ENCODE assay signal across 31 cellular contexts in the genomic region with DNA sequence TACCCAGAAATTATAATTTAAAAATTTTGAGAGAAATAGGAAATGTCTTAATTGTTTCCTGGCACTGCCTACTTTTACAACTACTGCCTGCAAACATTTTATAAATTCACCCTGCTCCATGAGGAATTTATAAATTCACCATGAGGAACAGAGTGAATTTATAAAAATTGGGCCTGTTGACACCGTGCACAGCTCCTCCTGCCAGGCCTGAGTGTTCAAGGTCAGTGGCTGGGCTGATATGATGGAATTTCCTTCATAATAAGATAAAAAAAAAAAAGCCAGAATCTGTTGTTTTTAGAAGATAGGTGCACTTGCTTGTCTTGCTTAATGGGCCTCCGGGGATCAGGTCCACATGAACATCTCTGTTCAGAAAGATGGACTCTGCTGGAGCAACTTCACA.
"Had no signal": no experiment of that assay in that cellular context is flagged by ENCODE, and none has a peak within 500 bp of the region (broad histone marks: within the 10 kb centered on the region; RNA-seq: fewer than 3 reads in every experiment).

No MANE protein-coding gene starts in this region.

- DNase-seq: activated CD4-positive, alpha-beta memory T cell treated with anti-CD3 and anti-CD28 coated beads, Interleukin-2, amount 10 ng/mL, durations not matched to agents 7 days and 5 days; activated CD4-positive, alpha-beta T cell treated with anti-CD3 and anti-CD28 coated beads for 1 hour; activated CD4-positive, alpha-beta T cell treated with anti-CD3 and anti-CD28 coated beads for 36 hours; activated CD4-positive, alpha-beta T cell treated with anti-CD3 and anti-CD28 coated beads for 48 hours; activated CD4-positive, alpha-beta T cell treated with anti-CD3 and anti-CD28 coated beads, Interleukin-2, amount 10 ng/mL, durations not matched to agents 7 days and 5 days; activated CD4-positive, alpha-beta T cell treated with anti-CD3 and anti-CD28 coated beads, Interleukin-2, amount 50 U/mL, for 48 hours; activated CD4-positive, CD25-positive, alpha-beta regulatory T cell; activated CD8-positive, alpha-beta memory T cell treated with anti-CD3 and anti-CD28 coated beads for 24 hours; activated CD8-positive, alpha-beta memory T cell treated with anti-CD3 and anti-CD28 coated beads, Interleukin-2, amount 10 ng/mL, durations not matched to agents 7 days and 5 days; activated CD8-positive, alpha-beta memory T cell treated with anti-CD3 and anti-CD28 coated beads, Interleukin-2, amount 50 U/mL, for 48 hours; activated CD8-positive, alpha-beta T cell treated with anti-CD3 and anti-CD28 coated beads, Interleukin-2, amount 10 ng/mL, durations not matched to agents 7 days and 5 days; activated effector memory CD4-positive, alpha-beta T cell treated with Interleukin-2 at 50 U/mL for 16 hours; activated gamma-delta T cell; activated naive CD4-positive, alpha-beta T cell treated with anti-CD3 and anti-CD28 coated beads, Interleukin-2, amount 10 ng/mL, durations not matched to agents 7 days and 5 days; activated naive CD4-positive, alpha-beta T cell treated with Interleukin-2 at 50 U/mL for 16 hours; activated naive CD8-positive, alpha-beta T cell treated with anti-CD3 and anti-CD28 coated beads, Interleukin-2, amount 10 ng/mL, durations not matched to agents 7 days and 5 days; activated naive CD8-positive, alpha-beta T cell treated with anti-CD3 and anti-CD28 coated beads, Interleukin-2, amount 50 U/mL, for 24 hours; activated T-cell treated with anti-CD3 and anti-CD28 coated beads, Interleukin-2, amount 50 U/mL, for 24 hours; activated T-cell treated with anti-CD3 and anti-CD28 coated beads, Interleukin-2, amount 50 U/mL, for 48 hours; amygdala; anterior cingulate cortex; caudate nucleus; cerebellar nuclear complex; T-helper 1 cell; T-helper 2 cell; T-helper 9 cell; WERI-Rb-1 had no signal

- ATAC-seq: activated CD4-positive, alpha-beta T cell treated with anti-CD3 and anti-CD28 coated beads for 36 hours; activated CD4-positive, CD25-positive, alpha-beta regulatory T cell treated with anti-CD3 and anti-CD28 coated beads, Interleukin-2, amount 50 U/mL, for 24 hours; activated CD8-positive, alpha-beta memory T cell treated with anti-CD3 and anti-CD28 coated beads, Interleukin-2, amount 10 ng/mL, durations not matched to agents 7 days and 5 days; activated CD8-positive, alpha-beta T cell treated with anti-CD3 and anti-CD28 coated beads, Interleukin-2, amount 10 ng/mL, durations not matched to agents 7 days and 5 days; activated naive CD8-positive, alpha-beta T cell treated with anti-CD3 and anti-CD28 coated beads, Interleukin-2, amount 50 U/mL, for 24 hours; WTC11 had no signal

- H3K9me3 ChIP-seq: ascending aorta had no signal

- H3K27me3 ChIP-seq: ascending aorta, cardiac muscle cell had no signal

- H3K27ac ChIP-seq: ascending aorta, cardiac muscle cell had no signal

- H3K4me1 ChIP-seq: ascending aorta had no signal

- H3K4me3 ChIP-seq: ascending aorta, cardiac muscle cell had no signal

- H3K36me3 ChIP-seq: ascending aorta, cardiac muscle cell, WERI-Rb-1 had no signal
